ENCODE assay signal across 24 cellular contexts in genomic region chr5:142679744-142680143, GRCh38. TPM values are rescaled to one million over a fixed set of nuclear protein-coding genes. Genes with fewer than 3 reads are reported as not detected.
"Had no signal": no experiment of that assay in that cellular context is flagged by ENCODE, and none has a peak within 500 bp of the region (broad histone marks: within the 10 kb centered on the region; RNA-seq: fewer than 3 reads in every experiment).

No MANE protein-coding gene starts in this region.

- H3K9ac ChIP-seq: KMS-11 had no signal

- H3K4me2 ChIP-seq: KMS-11 had no signal

- H3K27me3 Mint-ChIP-seq: IgD-negative memory B cell had no signal

- H3K9me3 ChIP-seq: SJCRH30 had no signal

- H3K27me3 ChIP-seq: SJCRH30 had no signal

- DNase-seq: Kasumi-1, MM.1S, NCI-H1092 treated with DMSO at 0.1 percent for 48 hours, NCI-H1436, NCI-H187, NCI-H2029, NCI-H2081 treated with DMSO at 0.1 percent for 48 hours, NCI-H2171, NCI-H226, NCI-H446, NCI-H510A, NCI-H524 treated with DMSO at 0.1 percent for 48 hours, NCI-H69, NCI-H774, SHP77 treated with DMSO at 0.1 percent for 48 hours, SJCRH30 had no signal

- H3K27ac Mint-ChIP-seq: IgD-negative memory B cell had no signal

- H3K27ac ChIP-seq: HL-60, KMS-11, RWPE1 had no signal

- H3K4me3 ChIP-seq: K562, SJCRH30 had no signal

- H3K36me3 ChIP-seq: SJCRH30 had no signal

- H3K4me1 Mint-ChIP-seq: IgD-negative memory B cell had no signal

- H3K4me3 Mint-ChIP-seq: IgD-negative memory B cell had no signal

- ATAC-seq: K562, Panc1, Right ventricle myocardium inferior, SK-N-SH treated with all-trans-retinoic acid at 6 μM for 48 hours had no signal

RNA-seq across cellular contexts. Expression of gene FGF1, which starts 6.1 kb away (rescaled TPM):
- total RNA-seq: K562, SJCRH30 had no signal
- polyA plus RNA-seq: IgD-negative memory B cell, K562 had no signal
